In the genomic region with DNA sequence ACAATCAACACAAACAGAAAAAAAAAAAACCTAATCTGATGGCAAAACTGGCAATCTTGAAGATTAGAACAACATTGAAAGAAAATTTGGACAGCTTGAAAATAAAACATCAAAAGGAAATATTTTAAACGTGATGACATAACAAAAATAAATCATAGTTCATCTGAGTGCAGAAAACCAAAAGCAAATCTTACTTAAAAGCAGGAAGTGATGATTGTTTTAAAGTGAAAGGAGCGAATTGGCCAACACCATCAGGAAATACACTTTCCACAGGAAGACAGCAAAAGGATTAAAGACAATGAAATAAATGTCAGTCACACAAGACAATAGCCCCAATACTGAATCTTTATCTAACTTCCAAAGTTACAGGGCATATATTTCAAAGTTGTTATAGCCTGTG, we compare ENCODE assay signal across 16 cellular contexts.
"Had no signal": no experiment of that assay in that cellular context is flagged by ENCODE, and none has a peak within 500 bp of the region (broad histone marks: within the 10 kb centered on the region; RNA-seq: fewer than 3 reads in every experiment).

No MANE protein-coding gene starts in this region.

- FAIRE-seq: islet of Langerhans, urothelium cell line had no signal

- H3K9me3 ChIP-seq: heart left ventricle, neutrophil, right atrium auricular region, suprapubic skin, thyroid gland had no signal

- H3K4me1 ChIP-seq: heart left ventricle, right atrium auricular region, sigmoid colon, suprapubic skin, thyroid gland had no signal

- DNase-seq: foreskin melanocyte; heart left ventricle; hippocampal formation; kidney glomerular epithelial cell; mucosa of descending colon; naive thymus-derived CD8-positive, alpha-beta T cell; sigmoid colon; stimulated activated CD4-positive, alpha-beta T cell treated with anti-CD3 and anti-CD28 coated beads, Interleukin-2, amount 100 ng/mL, for 24 hours; stimulated activated naive CD8-positive, alpha-beta T cell treated with anti-CD3 and anti-CD28 coated beads, Interleukin-15, Interleukin-2, amounts not matched to agents 100 U/mL and 50 U/mL, for 24 hours; thyroid gland had no signal

- H3K27ac ChIP-seq: heart left ventricle, neutrophil, right atrium auricular region, sigmoid colon, skin epidermis, suprapubic skin, thyroid gland had no signal

- H3K27me3 ChIP-seq: heart left ventricle, neutrophil, right atrium auricular region, sigmoid colon, suprapubic skin, thyroid gland had no signal

- H3K36me3 ChIP-seq: heart left ventricle, neutrophil, right atrium auricular region, sigmoid colon, suprapubic skin, thyroid gland had no signal

- ATAC-seq: heart left ventricle; mucosa of descending colon; naive thymus-derived CD8-positive, alpha-beta T cell; stimulated activated naive CD8-positive, alpha-beta T cell treated with anti-CD3 and anti-CD28 coated beads, Interleukin-15, Interleukin-2, amounts not matched to agents 100 U/mL and 50 U/mL, for 24 hours had no signal

- H3K4me3 ChIP-seq: heart left ventricle, mucosa of descending colon, right atrium auricular region, sigmoid colon, skin epidermis, suprapubic skin, thyroid gland had no signal
